In the genomic region with DNA sequence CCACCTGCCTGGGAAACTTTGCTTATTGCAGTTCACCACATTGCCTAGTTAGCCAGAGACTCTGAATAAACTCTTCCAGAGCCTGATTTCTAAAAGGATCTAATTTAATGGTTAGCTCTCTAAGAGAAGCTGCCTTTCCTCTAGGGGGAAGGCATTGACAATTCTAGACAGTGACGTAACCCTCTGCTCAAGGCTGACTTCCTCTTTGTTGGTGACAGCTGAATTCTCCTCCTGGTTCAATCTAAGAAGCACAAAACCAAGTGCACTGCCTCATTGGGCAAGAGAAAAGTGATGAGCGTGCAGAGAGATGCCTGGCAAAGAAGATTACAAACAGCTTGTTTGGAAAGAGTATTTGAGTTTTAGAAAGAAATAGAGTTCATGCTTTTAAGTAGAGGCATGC, we compare ENCODE assay signal across 8 cellular contexts.
DNase-seq lines count a peak whose midpoint lies in the region; ATAC-seq, FAIRE-seq and TF ChIP-seq lines count a peak whose summit lies in the region.

No MANE protein-coding gene starts in this region.

- no peaks in the 10 kb centered on the region for H3K27me3 Mint-ChIP-seq in activated naive CD4-positive, alpha-beta T cell treated with anti-CD3 and anti-CD28 coated beads, Interleukin-2, amount 10 ng/mL, durations not matched to agents 7 days and 5 days

- BruUV-seq in K562 (replicated peaks; lab: Mats Ljungman, UMichigan): no TSS peak

- TF ChIP-seq EP300 in K562 (IDR thresholded peaks at IDR 0.05; ENCODE audit: low read length): no peak

- no peaks in the 10 kb centered on the region for H4K20me1 ChIP-seq in K562 (replicated peaks; ENCODE audit: control insufficient read depth, insufficient read depth, low read length)

- 9% methylated on average over 2 of the region's 2 CpGs for WGBS in K562 (ENCODE audit: insufficient coverage, low coverage, missing lambda C conversion rate)

- TF ChIP-seq POLR2A in K562 (conservative IDR thresholded peaks at IDR 0.05): no peak

- FAIRE-seq in K562 (lab: Jason Lieb, UNC): peak; percentile 73

- H3K27me3 ChIP-seq in K562 (ENCODE audit: control insufficient read depth in 2 of 2, insufficient read depth in 2 of 2, low read length in 2 of 2): no peaks in the 10 kb centered on the region

- no peaks in the 10 kb centered on the region for H3K36me3 ChIP-seq in K562 (ENCODE audit: control insufficient read depth, insufficient read depth, low read length)

- in situ Hi-C loops in K562 (cut with MboI): no loop called here

- H2AFZ ChIP-seq in K562 (ENCODE audit: low read depth, low read length): no peak overlapping the region

- H3K9me3 Mint-ChIP-seq in activated naive CD4-positive, alpha-beta T cell treated with anti-CD3 and anti-CD28 coated beads, Interleukin-2, amount 10 ng/mL, durations not matched to agents 7 days and 5 days: no peaks in the 10 kb centered on the region

- H3K4me1 Mint-ChIP-seq in activated naive CD4-positive, alpha-beta T cell treated with anti-CD3 and anti-CD28 coated beads, Interleukin-2, amount 10 ng/mL, durations not matched to agents 7 days and 5 days: peaks cover 28% of the 10 kb centered on the region

- H3K9ac ChIP-seq in K562 (ENCODE audit: insufficient read depth in 1 of 2, low read depth in 2 of 2, low read length in 2 of 2): no peak overlapping the region

- CTCF ChIA-PET in K562 (lab: Yijun Ruan, JAX; ENCODE audit: low intra/inter-chr PET ratio): no interaction called here
- CTCF ChIA-PET in activated naive CD4-positive, alpha-beta T cell treated with anti-CD3 and anti-CD28 coated beads, Interleukin-2, amount 10 ng/mL, durations not matched to agents 7 days and 5 days (lab: Charles Lee): no interaction called here

- TF ChIP-seq RAD21 in K562 (CRISPR knock-in tag; conservative IDR thresholded peaks at IDR 0.05 in 1 of 2, IDR thresholded peaks at IDR 0.05 in 1 of 2): 0 out of 4 replicates have a peak, but pooled peaks of 1 of the 2 experiments have one; percentile 7

- H3K9me1 ChIP-seq in K562 (ENCODE audit: control insufficient read depth, insufficient read depth, low read length): no peaks in the 10 kb centered on the region

- no peak overlapping the region for H3K4me2 ChIP-seq in K562 (ENCODE audit: insufficient read depth, low read length)

- intact Hi-C loops in K562 (cut with micrococcal nuclease): no loop called here

- DNase-seq in GM10266 (ENCODE audit: extremely low spot score) (peak; percentile 23), K562 (ENCODE audit: extremely low read depth in 1 of 4, low spot score in 3 of 4) (peak in 2 of 4 experiments; percentile 11 to 38), superior temporal gyrus (ENCODE audit: extremely low spot score) (peak; percentile 31), NCI-H2081 (lab: John Stamatoyannopoulos, UW) (no peak), SHP77 treated with DMSO at 0.1 percent for 48 hours (lab: John Stamatoyannopoulos, UW) (no peak)
- no peak for DNase-seq in activated naive CD4-positive, alpha-beta T cell treated with anti-CD3 and anti-CD28 coated beads, Interleukin-2, amount 10 ng/mL, durations not matched to agents 7 days and 5 days

- no peaks in the 10 kb centered on the region for H3K79me2 ChIP-seq in K562 (ENCODE audit: control insufficient read depth, insufficient read depth, low read length)

- H3K27ac Mint-ChIP-seq in activated naive CD4-positive, alpha-beta T cell treated with anti-CD3 and anti-CD28 coated beads, Interleukin-2, amount 10 ng/mL, durations not matched to agents 7 days and 5 days: no peak overlapping the region

- peak; percentile 90 for ATAC-seq in GM21423 (IDR thresholded peaks at IDR 0.05; ENCODE audit: unreplicated experiment)
- ATAC-seq in HG03565 (IDR thresholded peaks at IDR 0.05; ENCODE audit: unreplicated experiment): peak; percentile 90
- peak; percentile 92 for ATAC-seq in K562

- no peaks in the 10 kb centered on the region for H3K36me3 Mint-ChIP-seq in activated naive CD4-positive, alpha-beta T cell treated with anti-CD3 and anti-CD28 coated beads, Interleukin-2, amount 10 ng/mL, durations not matched to agents 7 days and 5 days

- H3K27ac ChIP-seq in K562 (ENCODE audit: extremely low read depth, low read depth, low read length): no peak overlapping the region

- no peak overlapping the region for H3K4me3 ChIP-seq in K562

- H3K9me3 ChIP-seq in K562 (replicated peaks; ENCODE audit: control insufficient read depth, insufficient read depth, low read depth, low read length): no peaks in the 10 kb centered on the region

- no peaks in the 10 kb centered on the region for H3K4me1 ChIP-seq in K562 (replicated peaks in 1 of 2; ENCODE audit: control insufficient read depth in 2 of 2, insufficient read depth in 2 of 2, low read length in 2 of 2)

- H3K4me3 Mint-ChIP-seq in activated naive CD4-positive, alpha-beta T cell treated with anti-CD3 and anti-CD28 coated beads, Interleukin-2, amount 10 ng/mL, durations not matched to agents 7 days and 5 days: no peak overlapping the region

- TF ChIP-seq CTCF in GM10266 (IDR thresholded peaks at IDR 0.05; ENCODE audit: control insufficient read depth, insufficient read depth, low read depth, missing control alignments) (no peak), K562 (IDR thresholded peaks at IDR 0.05 in 2 of 3, conservative IDR thresholded peaks at IDR 0.05 in 1 of 3; ENCODE audit: insufficient read depth in 2 of 3, low read depth in 1 of 3, low read length in 3 of 3) (peak in 1 of 3 experiments; percentile 30; a peak in 1 of 6 replicates)

- POLR2A ChIA-PET in K562 (lab: Yijun Ruan, JAX): interaction anchor here (0.6 kb wide), 2 partner anchors 14 to 15 kb away, joined by 3 read pairs; no protein-coding TSS in a partner anchor

TF ChIP-seq in K562, 482 proteins besides CTCF, POLR2A, EP300 and RAD21 (continues in another document):
- TF ChIP-seq MEF2D (tag; conservative IDR thresholded peaks at IDR 0.05; ENCODE audit: low read depth) (no peak), RCOR1 (IDR thresholded peaks at IDR 0.05; ENCODE audit: borderline replicate concordance in 1 of 2, low read depth in 2 of 2, low read length in 2 of 2) (no peak), SRSF7 (optimal IDR thresholded peaks at IDR 0.05; ENCODE audit: low read depth, low read length) (no peak), BMI1 (IDR thresholded peaks at IDR 0.05; ENCODE audit: low read length) (no peak), LARP7 (IDR thresholded peaks at IDR 0.05) (no peak), TEAD1 (CRISPR knock-in tag; IDR thresholded peaks at IDR 0.05) (no peak), SRSF3 (IDR thresholded peaks at IDR 0.05; ENCODE audit: insufficient read depth, low read length) (no peak), ZNF561 (CRISPR knock-in tag; conservative IDR thresholded peaks at IDR 0.05) (no peak), ARNT (IDR thresholded peaks at IDR 0.05) (no peak), CREM (IDR thresholded peaks at IDR 0.05; ENCODE audit: low read depth) (peak; percentile 80), TAF7 (tag; IDR thresholded peaks at IDR 0.05) (no peak), ZNF717 (CRISPR knock-in tag; IDR thresholded peaks at IDR 0.05) (no peak)
- TF ChIP-seq, protein P1, sequence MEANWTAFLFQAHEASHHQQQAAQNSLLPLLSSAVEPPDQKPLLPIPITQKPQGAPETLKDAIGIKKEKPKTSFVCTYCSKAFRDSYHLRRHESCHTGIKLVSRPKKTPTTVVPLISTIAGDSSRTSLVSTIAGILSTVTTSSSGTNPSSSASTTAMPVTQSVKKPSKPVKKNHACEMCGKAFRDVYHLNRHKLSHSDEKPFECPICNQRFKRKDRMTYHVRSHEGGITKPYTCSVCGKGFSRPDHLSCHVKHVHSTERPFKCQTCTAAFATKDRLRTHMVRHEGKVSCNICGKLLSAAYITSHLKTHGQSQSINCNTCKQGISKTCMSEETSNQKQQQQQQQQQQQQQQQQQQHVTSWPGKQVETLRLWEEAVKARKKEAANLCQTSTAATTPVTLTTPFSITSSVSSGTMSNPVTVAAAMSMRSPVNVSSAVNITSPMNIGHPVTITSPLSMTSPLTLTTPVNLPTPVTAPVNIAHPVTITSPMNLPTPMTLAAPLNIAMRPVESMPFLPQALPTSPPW (CRISPR knock-in tag; IDR thresholded peaks at IDR 0.05): no peak

Comparison
In these comparisons a context has a peak if more than half of its experiments do, and no peak if none do; other contexts are left out.
1. DNase-seq: peak in GM10266 (single experiment) and superior temporal gyrus (single experiment); none in NCI-H2081 (0 of 2), activated naive CD4-positive, alpha-beta T cell treated with anti-CD3 and anti-CD28 coated beads, Interleukin-2, amount 10 ng/mL, durations not matched to agents 7 days and 5 days (single experiment) and SHP77 treated with DMSO at 0.1 percent for 48 hours (single experiment).
2. Peak in every context shown above with its lines, with median percentiles within 50 percentile points of each other: ATAC-seq.